Comparison of ENCODE assay signal across 10 cellular contexts in genomic region chr1:77416692-77417450, GRCh38.
A peak's percentile ranks its signal among the peaks of the same experiment; 100 is the strongest.
DNase-seq lines count a peak whose midpoint lies in the region; ATAC-seq, FAIRE-seq and TF ChIP-seq lines count a peak whose summit lies in the region.
"Had no signal": no experiment of that assay in that cellular context is flagged by ENCODE, and none has a peak within 500 bp of the region (broad histone marks: within the 10 kb centered on the region; RNA-seq: fewer than 3 reads in every experiment).

No MANE protein-coding gene starts in this region.

- no TSS peak for BruUV-seq in endothelial cell of umbilical vein (replicated peaks; lab: Mats Ljungman, UMichigan)

- no peak overlapping the region for H3K4me2 ChIP-seq in endothelial cell of umbilical vein (ENCODE audit: insufficient read depth, low read length)
- no peak overlapping the region for H3K4me2 ChIP-seq in skeletal muscle satellite cell (ENCODE audit: low read length)

- intact Hi-C loops in endothelial cell of umbilical vein (cut with micrococcal nuclease) (loop anchor here (2.0 kb wide), 1 partner anchor 268 kb away; no protein-coding TSS in a partner anchor), left colon (cut with DNase I, micrococcal nuclease) (no loop called here)

- no peaks in the 10 kb centered on the region for H4K20me1 ChIP-seq in endothelial cell of umbilical vein (replicated peaks; ENCODE audit: control insufficient read depth, extremely low read depth, insufficient read depth, low read length)

- H3K9me3 ChIP-seq in endothelial cell of umbilical vein (replicated peaks; ENCODE audit: control insufficient read depth, insufficient read depth, low read length) (no peaks in the 10 kb centered on the region), skeletal muscle satellite cell (replicated peaks; ENCODE audit: low read length) (no peaks in the 10 kb centered on the region)

- no peaks in the 10 kb centered on the region for H3K27me3 ChIP-seq in endothelial cell of umbilical vein (ENCODE audit: control insufficient read depth in 2 of 2, insufficient read depth in 2 of 2, low read length in 2 of 2)
- no peaks in the 10 kb centered on the region for H3K27me3 ChIP-seq in skeletal muscle satellite cell (ENCODE audit: control insufficient read depth, insufficient read depth, low read length)

- peaks cover 48 to 59% of the 10 kb centered on the region in 2 donors for H3K27me3 Mint-ChIP-seq in stimulated activated naive B cell treated with anti-CD40 and anti-IgM and Interleukin-4, amounts not matched to agents 10 μg/mL and 1 μg/mL and 100 μg/mL, for 72 hours

- DNase-seq in NCI-H510A treated with DMSO at 0.1 percent for 48 hours (lab: John Stamatoyannopoulos, UW): peak; percentile 22
- DNase-seq in NCI-H510A (lab: John Stamatoyannopoulos, UW): no peak
- peak; percentile 17 for DNase-seq in NCI-H1694 treated with DMSO at 0.1 percent for 48 hours (lab: John Stamatoyannopoulos, UW)
- DNase-seq in endothelial cell of umbilical vein (ENCODE audit: low read depth, low spot score): peak; percentile 32
- DNase-seq in left colon: no peak
- no peak for DNase-seq in stimulated activated naive B cell treated with anti-CD40 and anti-IgM and Interleukin-4, amounts not matched to agents 10 μg/mL and 1 μg/mL and 100 μg/mL, for 72 hours
- DNase-seq: CD4-positive, CD25-positive, alpha-beta regulatory T cell had no signal

- H3K27ac Mint-ChIP-seq in stimulated activated naive B cell treated with anti-CD40 and anti-IgM and Interleukin-4, amounts not matched to agents 10 μg/mL and 1 μg/mL and 100 μg/mL, for 72 hours: no peak overlapping the region

- ATAC-seq in left colon (no peak), GM19397 (IDR thresholded peaks at IDR 0.05; ENCODE audit: unreplicated experiment) (no peak)
- no peak for ATAC-seq in stimulated activated naive B cell treated with anti-CD40 and anti-IgM and Interleukin-4, amounts not matched to agents 10 μg/mL and 1 μg/mL and 100 μg/mL, for 72 hours (replicated peaks)
- ATAC-seq: esophagus mucosa had no signal

- no peaks in the 10 kb centered on the region for H3K9me1 ChIP-seq in endothelial cell of umbilical vein (replicated peaks; ENCODE audit: control insufficient read depth, extremely low read depth, insufficient read depth, low read length)

- H2AFZ ChIP-seq in endothelial cell of umbilical vein (ENCODE audit: low read depth, low read length): peak overlapping the region; percentile 27

- POLR2A ChIA-PET in endothelial cell of umbilical vein (lab: Charles Lee): no interaction called here

- peaks cover 20 to 28% of the 10 kb centered on the region in 2 donors for H3K4me1 Mint-ChIP-seq in stimulated activated naive B cell treated with anti-CD40 and anti-IgM and Interleukin-4, amounts not matched to agents 10 μg/mL and 1 μg/mL and 100 μg/mL, for 72 hours

- H3K9ac ChIP-seq in endothelial cell of umbilical vein (replicated peaks; ENCODE audit: extremely low read depth, insufficient read depth, low read length) (no peak overlapping the region), skeletal muscle satellite cell (ENCODE audit: low read depth, low read length) (peak overlapping the region; percentile 38)

- CTCF ChIA-PET in endothelial cell of umbilical vein (lab: Charles Lee): no interaction called here

- no peaks in the 10 kb centered on the region for H3K79me2 ChIP-seq in endothelial cell of umbilical vein (ENCODE audit: control insufficient read depth, insufficient read depth, low read length)

- H3K36me3 Mint-ChIP-seq in stimulated activated naive B cell treated with anti-CD40 and anti-IgM and Interleukin-4, amounts not matched to agents 10 μg/mL and 1 μg/mL and 100 μg/mL, for 72 hours: peaks cover 0 to 1% of the 10 kb centered on the region in 2 donors

- H3K4me3 ChIP-seq in endothelial cell of umbilical vein (replicated peaks in 1 of 3; ENCODE audit: insufficient read depth in 1 of 3, low read depth in 1 of 3, low read length in 3 of 3) (no peak overlapping the region), skeletal muscle satellite cell (ENCODE audit: low read length) (no peak overlapping the region)

- H3K4me1 ChIP-seq in endothelial cell of umbilical vein (ENCODE audit: control insufficient read depth, extremely low read depth, insufficient read depth, low read length) (peaks cover 14% of the 10 kb centered on the region), skeletal muscle satellite cell (ENCODE audit: control insufficient read depth, insufficient read depth, low read length) (peaks cover 25% of the 10 kb centered on the region)

- FAIRE-seq in endothelial cell of umbilical vein (lab: Jason Lieb, UNC): no peak

- peak; percentile 27 to 28 for TF ChIP-seq CTCF in endothelial cell of umbilical vein (IDR thresholded peaks at IDR 0.05; ENCODE audit: extremely low read depth in 1 of 2, insufficient read depth in 1 of 2, low read depth in 1 of 2, low read length in 2 of 2)

- H3K36me3 ChIP-seq in endothelial cell of umbilical vein (ENCODE audit: control insufficient read depth in 2 of 2, extremely low read depth in 1 of 2, insufficient read depth in 2 of 2, low read length in 2 of 2) (no peaks in the 10 kb centered on the region), skeletal muscle satellite cell (ENCODE audit: insufficient read depth, low read length) (peaks cover 59% of the 10 kb centered on the region)

- H3K9me3 Mint-ChIP-seq in stimulated activated naive B cell treated with anti-CD40 and anti-IgM and Interleukin-4, amounts not matched to agents 10 μg/mL and 1 μg/mL and 100 μg/mL, for 72 hours: peaks cover 2 to 4% of the 10 kb centered on the region in 2 donors

- no peak overlapping the region for H3K4me3 Mint-ChIP-seq in stimulated activated naive B cell treated with anti-CD40 and anti-IgM and Interleukin-4, amounts not matched to agents 10 μg/mL and 1 μg/mL and 100 μg/mL, for 72 hours

- H3K27ac ChIP-seq in endothelial cell of umbilical vein (ENCODE audit: insufficient read depth, low read depth, low read length): no peak overlapping the region

- TF ChIP-seq POLR2A in endothelial cell of umbilical vein (IDR thresholded peaks at IDR 0.05; ENCODE audit: low read depth, low read length): no peak

- dilution Hi-C loops in endothelial cell of umbilical vein (cut with MboI; ENCODE audit: extremely low pct_ligation_motif_present, low sequenced_read_pairs): no loop called here

TF ChIP-seq in endothelial cell of umbilical vein, 7 proteins besides CTCF, POLR2A, EP300 and RAD21:
- no peak for TF ChIP-seq FOS (IDR thresholded peaks at IDR 0.05; ENCODE audit: borderline replicate concordance, insufficient read depth, low read length)
- TF ChIP-seq MYC (IDR thresholded peaks at IDR 0.05; ENCODE audit: low read depth, low read length): no peak
- TF ChIP-seq GATA2 (IDR thresholded peaks at IDR 0.05; ENCODE audit: insufficient read depth, insufficient read length, low read depth, low read length): no peak
- no peak for TF ChIP-seq POLR2AphosphoS5 (IDR thresholded peaks at IDR 0.05; ENCODE audit: insufficient read depth, low read depth, low read length)
- no peak for TF ChIP-seq EZH2 (IDR thresholded peaks at IDR 0.05; ENCODE audit: borderline replicate concordance, low read depth, low read length, severe bottlenecking)
- no peak for TF ChIP-seq JUN (IDR thresholded peaks at IDR 0.05; ENCODE audit: borderline replicate concordance, insufficient read depth, insufficient read length, low read depth)
- TF ChIP-seq, protein P1, sequence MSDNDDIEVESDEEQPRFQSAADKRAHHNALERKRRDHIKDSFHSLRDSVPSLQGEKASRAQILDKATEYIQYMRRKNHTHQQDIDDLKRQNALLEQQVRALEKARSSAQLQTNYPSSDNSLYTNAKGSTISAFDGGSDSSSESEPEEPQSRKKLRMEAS (IDR thresholded peaks at IDR 0.05; ENCODE audit: insufficient read depth, insufficient read length): no peak

Comparison
In these comparisons a context has a peak if more than half of its experiments do, and no peak if none do; other contexts are left out.
1. DNase-seq: peak in NCI-H510A treated with DMSO at 0.1 percent for 48 hours (single experiment), NCI-H1694 treated with DMSO at 0.1 percent for 48 hours (single experiment) and endothelial cell of umbilical vein (single experiment); none in NCI-H510A (single experiment), left colon (0 of 2) and stimulated activated naive B cell treated with anti-CD40 and anti-IgM and Interleukin-4, amounts not matched to agents 10 μg/mL and 1 μg/mL and 100 μg/mL, for 72 hours (single experiment).